12 cellular contexts compared by ENCODE assay signal in the genomic region with DNA sequence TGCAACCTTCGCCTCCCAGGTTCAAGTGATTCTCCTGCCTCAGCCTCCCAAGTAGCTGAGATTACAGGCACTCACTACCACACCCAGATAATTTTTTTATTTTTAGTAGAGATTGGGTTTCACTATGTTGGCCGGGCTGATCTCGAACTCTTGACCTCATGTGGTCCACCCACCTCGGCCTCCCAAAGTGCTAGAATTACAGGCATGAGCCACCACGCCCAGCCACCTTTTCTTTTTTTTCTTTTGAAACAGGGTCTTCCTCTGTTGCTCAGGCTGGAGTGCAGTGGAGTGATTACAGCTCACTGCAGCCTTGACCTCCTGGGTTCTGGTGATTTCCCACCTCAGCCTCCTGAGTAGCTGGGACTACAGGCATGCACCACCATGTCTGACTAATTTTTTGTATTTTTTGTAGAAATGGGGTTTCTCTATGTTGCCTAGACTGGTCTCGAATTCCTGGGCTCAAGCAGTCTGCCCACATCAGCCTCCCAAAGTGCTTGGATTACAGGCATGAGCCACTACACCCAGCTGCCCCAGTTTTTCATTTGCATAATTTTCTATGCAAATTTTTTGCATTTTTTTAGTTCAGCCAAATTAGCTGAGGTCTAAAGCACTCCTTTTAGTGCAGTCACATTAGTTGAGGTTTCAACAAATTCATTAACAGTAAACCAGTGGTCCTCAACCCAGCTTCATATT. TPM values are rescaled to one million over a fixed set of nuclear protein-coding genes. Genes with fewer than 3 reads are reported as not detected.
DNase-seq lines count a peak whose midpoint lies in the region; ATAC-seq and TF ChIP-seq lines count a peak whose summit lies in the region.
"Had no signal": no experiment of that assay in that cellular context is flagged by ENCODE, and none has a peak within 500 bp of the region (broad histone marks: within the 10 kb centered on the region; RNA-seq: fewer than 3 reads in every experiment).

No MANE protein-coding gene starts in this region.

- no peak overlapping the region for H3K27ac ChIP-seq in left ventricle myocardium inferior (replicated peaks)
- H3K27ac ChIP-seq: coronary artery, right atrium auricular region had no signal

- DNase-seq in GM12865 (ENCODE audit: low read depth) (peak; percentile 63), M059J (ENCODE audit: low read depth) (peak; percentile 22), iris pigment epithelial cell (ENCODE audit: low read depth) (peak; percentile 54), mucosa of gallbladder (ENCODE audit: low spot score) (no peak), GM19240 (ENCODE audit: insufficient read length, low spot score) (no peak), left ventricle myocardium inferior (no peak)
- DNase-seq: CD4-positive, CD25-positive, alpha-beta regulatory T cell; SK-N-SH had no signal

- H3K4me1 ChIP-seq in left ventricle myocardium inferior: peaks cover 20% of the 10 kb centered on the region

- H3K4me3 ChIP-seq in GM12865 (ENCODE audit: low read depth, low read length) (no peak overlapping the region), left ventricle myocardium inferior (no peak overlapping the region)
- H3K4me3 ChIP-seq: coronary artery, right atrium auricular region had no signal

- ATAC-seq in GM19468 (IDR thresholded peaks at IDR 0.05; ENCODE audit: extremely low read depth, unreplicated experiment): peak; percentile 31
- ATAC-seq in HG02981 (IDR thresholded peaks at IDR 0.05; ENCODE audit: unreplicated experiment): no peak

- H3K27me3 ChIP-seq in left ventricle myocardium inferior (ENCODE audit: low read depth): no peaks in the 10 kb centered on the region
- H3K27me3 ChIP-seq: right atrium auricular region had no signal

- H3K36me3 ChIP-seq in left ventricle myocardium inferior: peaks cover 4% of the 10 kb centered on the region
- H3K36me3 ChIP-seq: right atrium auricular region had no signal

- TF ChIP-seq CTCF in GM12865 (IDR thresholded peaks at IDR 0.05; ENCODE audit: insufficient read depth, low read depth, low read length, missing control alignments): no peak
- TF ChIP-seq CTCF in left ventricle myocardium inferior (IDR thresholded peaks at IDR 0.05; ENCODE audit: borderline replicate concordance): no peak

- H3K9me3 ChIP-seq in left ventricle myocardium inferior (replicated peaks): peaks cover 14% of the 10 kb centered on the region
- H3K9me3 ChIP-seq: SK-N-SH had no signal

- intact Hi-C loops in left ventricle myocardium inferior (cut with micrococcal nuclease): no loop called here

RNA-seq across cellular contexts. Expression of gene WWP2, which starts 11.3 kb away (rescaled TPM):
- 25.0 and 26.5 TPM in 2 replicates for total RNA-seq in M059J (2014; rRNA removed; shearing (Covaris generic))
- total RNA-seq in mucosa of gallbladder: 68.6 TPM
- 21.3 TPM for total RNA-seq in left ventricle myocardium inferior

RNA-seq across cellular contexts. Expression of gene NOB1, which starts 18.7 kb away (rescaled TPM):
- 14.9 and 23.5 TPM in 2 replicates for total RNA-seq in M059J (2014; rRNA removed; shearing (Covaris generic))
- total RNA-seq in mucosa of gallbladder (31.6 TPM), left ventricle myocardium inferior (14.7 TPM)

RNA-seq across cellular contexts. Expression of gene NQO1, which starts 47.0 kb away (rescaled TPM):
- 589 and 671 TPM in 2 replicates for total RNA-seq in M059J (2014; rRNA removed; shearing (Covaris generic))
- total RNA-seq in mucosa of gallbladder (528 TPM), left ventricle myocardium inferior (22.7 TPM)

Comparison
In these comparisons a context has a peak if more than half of its experiments do, and no peak if none do; other contexts are left out.
1. DNase-seq: peak in GM12865 (single experiment), M059J (single experiment) and iris pigment epithelial cell (single experiment); none in mucosa of gallbladder (single experiment), GM19240 (single experiment) and left ventricle myocardium inferior (single experiment).
2. RNA of gene NQO1, which starts 47.0 kb away (total RNA-seq): 589 to 671 TPM in M059J and 528 TPM in mucosa of gallbladder (single experiment); 22.7 TPM in left ventricle myocardium inferior (single experiment); every median in the first group is over 10 times any median in the second.